Comparison of ENCODE assay signal across 1 cellular context in the genomic region with DNA sequence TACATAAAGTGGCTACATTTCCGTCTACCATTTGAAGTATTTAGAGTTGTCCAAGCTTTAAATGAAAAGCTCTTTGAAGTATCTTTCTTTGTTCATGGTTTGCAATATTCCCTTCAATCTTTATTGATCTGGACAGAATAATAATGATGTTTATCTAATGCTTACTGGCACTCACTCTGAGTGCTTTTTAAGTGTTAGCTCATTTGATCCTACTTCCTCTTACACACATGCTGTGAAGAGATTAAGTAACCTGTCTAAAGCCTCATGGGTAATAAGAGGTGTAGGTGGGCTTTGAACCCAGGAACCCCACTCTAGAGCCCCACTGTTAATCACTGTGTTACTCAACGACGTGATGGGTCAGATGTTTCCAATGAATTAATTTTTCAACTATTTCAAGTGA.
TF ChIP-seq lines count a peak whose summit lies in the region.

No MANE protein-coding gene starts in this region.

TF ChIP-seq in neural cell, 6 proteins besides CTCF, POLR2A, EP300 and RAD21 (continued from another document):
- TF ChIP-seq POLR2AphosphoS5 (IDR thresholded peaks at IDR 0.05): peak; percentile 12
